ENCODE assay signal across 2 cellular contexts in the genomic region with DNA sequence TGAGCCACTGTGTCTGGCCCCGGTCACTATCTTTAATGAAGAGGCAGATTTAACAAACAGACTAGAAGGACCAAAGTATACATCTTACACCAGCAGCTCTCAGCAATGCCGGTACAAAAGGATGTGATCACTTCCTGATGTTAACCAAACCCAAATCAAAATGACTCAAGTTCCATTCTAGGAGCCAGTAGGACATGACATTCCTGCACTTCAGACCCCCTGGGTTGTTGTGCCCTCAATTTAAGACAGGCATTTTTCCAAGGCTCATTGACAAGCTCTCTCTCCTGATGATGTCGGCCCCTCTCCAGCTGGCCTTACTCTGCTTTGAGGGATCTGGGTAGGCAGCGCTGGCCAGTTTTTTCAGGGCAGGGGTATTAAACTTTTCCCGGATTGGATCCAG.
TF ChIP-seq lines count a peak whose summit lies in the region.

No MANE protein-coding gene starts in this region.

TF ChIP-seq in SK-N-SH, 30 proteins besides CTCF, POLR2A, EP300 and RAD21 (continued from another document):
- TF ChIP-seq, protein P1, sequence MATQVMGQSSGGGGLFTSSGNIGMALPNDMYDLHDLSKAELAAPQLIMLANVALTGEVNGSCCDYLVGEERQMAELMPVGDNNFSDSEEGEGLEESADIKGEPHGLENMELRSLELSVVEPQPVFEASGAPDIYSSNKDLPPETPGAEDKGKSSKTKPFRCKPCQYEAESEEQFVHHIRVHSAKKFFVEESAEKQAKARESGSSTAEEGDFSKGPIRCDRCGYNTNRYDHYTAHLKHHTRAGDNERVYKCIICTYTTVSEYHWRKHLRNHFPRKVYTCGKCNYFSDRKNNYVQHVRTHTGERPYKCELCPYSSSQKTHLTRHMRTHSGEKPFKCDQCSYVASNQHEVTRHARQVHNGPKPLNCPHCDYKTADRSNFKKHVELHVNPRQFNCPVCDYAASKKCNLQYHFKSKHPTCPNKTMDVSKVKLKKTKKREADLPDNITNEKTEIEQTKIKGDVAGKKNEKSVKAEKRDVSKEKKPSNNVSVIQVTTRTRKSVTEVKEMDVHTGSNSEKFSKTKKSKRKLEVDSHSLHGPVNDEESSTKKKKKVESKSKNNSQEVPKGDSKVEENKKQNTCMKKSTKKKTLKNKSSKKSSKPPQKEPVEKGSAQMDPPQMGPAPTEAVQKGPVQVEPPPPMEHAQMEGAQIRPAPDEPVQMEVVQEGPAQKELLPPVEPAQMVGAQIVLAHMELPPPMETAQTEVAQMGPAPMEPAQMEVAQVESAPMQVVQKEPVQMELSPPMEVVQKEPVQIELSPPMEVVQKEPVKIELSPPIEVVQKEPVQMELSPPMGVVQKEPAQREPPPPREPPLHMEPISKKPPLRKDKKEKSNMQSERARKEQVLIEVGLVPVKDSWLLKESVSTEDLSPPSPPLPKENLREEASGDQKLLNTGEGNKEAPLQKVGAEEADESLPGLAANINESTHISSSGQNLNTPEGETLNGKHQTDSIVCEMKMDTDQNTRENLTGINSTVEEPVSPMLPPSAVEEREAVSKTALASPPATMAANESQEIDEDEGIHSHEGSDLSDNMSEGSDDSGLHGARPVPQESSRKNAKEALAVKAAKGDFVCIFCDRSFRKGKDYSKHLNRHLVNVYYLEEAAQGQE (IDR thresholded peaks at IDR 0.05; ENCODE audit: low read depth, low read length), result no peak
- TF ChIP-seq JUND (IDR thresholded peaks at IDR 0.05), result no peak
- TF ChIP-seq TCF12 (IDR thresholded peaks at IDR 0.05), result 0 out of 2 replicates have a peak, but pooled peaks have one; percentile 20

TF ChIP-seq in SK-N-SH treated with all-trans-retinoic acid at 6 μM for 48 hours, 23 proteins besides CTCF, POLR2A, EP300 and RAD21 (continued from another document):
- TF ChIP-seq, protein P2, sequence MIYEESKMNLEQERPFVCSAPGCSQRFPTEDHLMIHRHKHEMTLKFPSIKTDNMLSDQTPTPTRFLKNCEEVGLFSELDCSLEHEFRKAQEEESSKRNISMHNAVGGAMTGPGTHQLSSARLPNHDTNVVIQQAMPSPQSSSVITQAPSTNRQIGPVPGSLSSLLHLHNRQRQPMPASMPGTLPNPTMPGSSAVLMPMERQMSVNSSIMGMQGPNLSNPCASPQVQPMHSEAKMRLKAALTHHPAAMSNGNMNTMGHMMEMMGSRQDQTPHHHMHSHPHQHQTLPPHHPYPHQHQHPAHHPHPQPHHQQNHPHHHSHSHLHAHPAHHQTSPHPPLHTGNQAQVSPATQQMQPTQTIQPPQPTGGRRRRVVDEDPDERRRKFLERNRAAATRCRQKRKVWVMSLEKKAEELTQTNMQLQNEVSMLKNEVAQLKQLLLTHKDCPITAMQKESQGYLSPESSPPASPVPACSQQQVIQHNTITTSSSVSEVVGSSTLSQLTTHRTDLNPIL (CRISPR knock-in tag; IDR thresholded peaks at IDR 0.05; ENCODE audit: low read depth), result no peak
- TF ChIP-seq BACH2 (CRISPR knock-in tag; IDR thresholded peaks at IDR 0.05; ENCODE audit: borderline replicate concordance) (no peak), ZNF8 (CRISPR knock-in tag; IDR thresholded peaks at IDR 0.05) (no peak), TOX (CRISPR knock-in tag; IDR thresholded peaks at IDR 0.05; ENCODE audit: borderline replicate concordance) (no peak), ZNF70 (CRISPR knock-in tag; IDR thresholded peaks at IDR 0.05) (no peak), ZNF565 (CRISPR knock-in tag; conservative IDR thresholded peaks at IDR 0.05; ENCODE audit: low read depth) (no peak), TCF4 (CRISPR knock-in tag; IDR thresholded peaks at IDR 0.05; ENCODE audit: borderline replicate concordance) (no peak), ARNTL (CRISPR knock-in tag; IDR thresholded peaks at IDR 0.05; ENCODE audit: borderline replicate concordance, low read depth) (no peak), OSR1 (CRISPR knock-in tag; IDR thresholded peaks at IDR 0.05) (no peak), GLIS3 (CRISPR knock-in tag; IDR thresholded peaks at IDR 0.05) (no peak), ZFP3 (CRISPR knock-in tag; IDR thresholded peaks at IDR 0.05) (no peak), CSDC2 (CRISPR knock-in tag; IDR thresholded peaks at IDR 0.05) (no peak), SNAI2 (CRISPR knock-in tag; IDR thresholded peaks at IDR 0.05) (no peak), ISL1 (CRISPR knock-in tag; IDR thresholded peaks at IDR 0.05) (no peak)
- TF ChIP-seq, protein P3, sequence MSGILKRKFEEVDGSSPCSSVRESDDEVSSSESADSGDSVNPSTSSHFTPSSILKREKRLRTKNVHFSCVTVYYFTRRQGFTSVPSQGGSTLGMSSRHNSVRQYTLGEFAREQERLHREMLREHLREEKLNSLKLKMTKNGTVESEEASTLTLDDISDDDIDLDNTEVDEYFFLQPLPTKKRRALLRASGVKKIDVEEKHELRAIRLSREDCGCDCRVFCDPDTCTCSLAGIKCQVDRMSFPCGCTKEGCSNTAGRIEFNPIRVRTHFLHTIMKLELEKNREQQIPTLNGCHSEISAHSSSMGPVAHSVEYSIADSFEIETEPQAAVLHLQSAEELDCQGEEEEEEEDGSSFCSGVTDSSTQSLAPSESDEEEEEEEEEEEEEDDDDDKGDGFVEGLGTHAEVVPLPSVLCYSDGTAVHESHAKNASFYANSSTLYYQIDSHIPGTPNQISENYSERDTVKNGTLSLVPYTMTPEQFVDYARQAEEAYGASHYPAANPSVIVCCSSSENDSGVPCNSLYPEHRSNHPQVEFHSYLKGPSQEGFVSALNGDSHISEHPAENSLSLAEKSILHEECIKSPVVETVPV (CRISPR knock-in tag; IDR thresholded peaks at IDR 0.05), result no peak
- TF ChIP-seq, protein P4, sequence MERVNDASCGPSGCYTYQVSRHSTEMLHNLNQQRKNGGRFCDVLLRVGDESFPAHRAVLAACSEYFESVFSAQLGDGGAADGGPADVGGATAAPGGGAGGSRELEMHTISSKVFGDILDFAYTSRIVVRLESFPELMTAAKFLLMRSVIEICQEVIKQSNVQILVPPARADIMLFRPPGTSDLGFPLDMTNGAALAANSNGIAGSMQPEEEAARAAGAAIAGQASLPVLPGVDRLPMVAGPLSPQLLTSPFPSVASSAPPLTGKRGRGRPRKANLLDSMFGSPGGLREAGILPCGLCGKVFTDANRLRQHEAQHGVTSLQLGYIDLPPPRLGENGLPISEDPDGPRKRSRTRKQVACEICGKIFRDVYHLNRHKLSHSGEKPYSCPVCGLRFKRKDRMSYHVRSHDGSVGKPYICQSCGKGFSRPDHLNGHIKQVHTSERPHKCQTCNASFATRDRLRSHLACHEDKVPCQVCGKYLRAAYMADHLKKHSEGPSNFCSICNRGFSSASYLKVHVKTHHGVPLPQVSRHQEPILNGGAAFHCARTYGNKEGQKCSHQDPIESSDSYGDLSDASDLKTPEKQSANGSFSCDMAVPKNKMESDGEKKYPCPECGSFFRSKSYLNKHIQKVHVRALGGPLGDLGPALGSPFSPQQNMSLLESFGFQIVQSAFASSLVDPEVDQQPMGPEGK (CRISPR knock-in tag; IDR thresholded peaks at IDR 0.05; ENCODE audit: borderline replicate concordance), result no peak
